In the genomic region with DNA sequence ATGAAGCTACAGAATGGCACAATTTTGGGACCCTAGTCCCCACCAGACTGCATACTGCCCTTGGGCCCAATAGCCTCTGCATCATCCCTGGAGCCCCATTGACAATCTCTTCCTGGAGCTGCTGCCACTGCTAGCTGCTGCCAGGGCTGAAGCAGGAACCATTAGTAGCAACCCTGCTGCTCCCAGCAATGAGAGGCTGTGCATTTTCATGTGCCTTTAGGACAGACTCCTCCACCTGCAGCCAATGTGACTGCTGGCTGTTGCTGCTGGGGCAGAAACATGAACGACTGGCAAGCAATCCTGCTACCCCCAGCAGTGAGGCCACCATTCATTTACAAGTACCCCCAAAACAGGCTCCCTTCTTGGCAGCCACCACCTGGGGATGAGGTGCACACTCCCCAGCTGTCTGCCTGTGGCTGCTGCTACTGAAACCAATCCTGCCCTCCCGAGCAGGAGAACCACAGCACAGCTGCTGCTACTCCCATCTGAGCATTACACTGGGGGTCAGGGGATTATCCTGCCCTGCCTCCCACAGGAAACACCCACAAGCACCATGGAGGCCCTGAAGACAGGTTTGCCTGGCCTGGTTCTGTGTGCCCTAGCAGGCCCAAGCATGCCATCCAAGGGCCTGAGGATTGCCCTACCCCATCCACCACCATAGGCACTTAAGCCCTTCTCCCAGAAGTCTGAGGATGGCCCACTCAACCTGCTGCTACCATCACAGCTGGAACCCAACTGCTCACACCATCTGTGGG, we compare ENCODE assay signal across 16 cellular contexts.
DNase-seq lines count a peak whose midpoint lies in the region; ATAC-seq and TF ChIP-seq lines count a peak whose summit lies in the region.
"Had no signal": no experiment of that assay in that cellular context is flagged by ENCODE, and none has a peak within 500 bp of the region (broad histone marks: within the 10 kb centered on the region; RNA-seq: fewer than 3 reads in every experiment).

No MANE protein-coding gene starts in this region.

- TF ChIP-seq CTCF in OCI-LY1 (IDR thresholded peaks at IDR 0.05; ENCODE audit: low read length) (no peak), tibial artery (IDR thresholded peaks at IDR 0.05) (no peak)

- DNase-seq in NCI-H748 (lab: John Stamatoyannopoulos, UW; ENCODE audit: unreplicated experiment) (peak; percentile 26), NCI-H748 treated with DMSO at 0.1 percent for 48 hours (lab: John Stamatoyannopoulos, UW) (no peak), left kidney (ENCODE audit: low read depth, low spot score) (peak; percentile 4), tibial artery (no peak)
- DNase-seq in activated T-helper 1 cell treated with anti-CD3 and anti-CD28 coated beads, Interleukin-12 subunit alpha, Interleukin-12 subunit beta, Interleukin-2, Interleukin-4 antibody, amounts not matched to agents 30 ng/mL and 10 ng/mL and 1 ng/mL, durations not matched to agents 14 hours and 24 hours and 36 hours (ENCODE audit: low spot score) = no peak
- DNase-seq: EL; GOT3; Kasumi-1; NCI-H1105; NCI-H187; NK-92 treated with Interleukin-12 subunit alpha and Interleukin-12 subunit beta, amount 100 ng/mL, for 24 hours had no signal

- no peaks in the 10 kb centered on the region for H3K36me3 Mint-ChIP-seq in activated T-helper 1 cell treated with anti-CD3 and anti-CD28 coated beads, Interleukin-12 subunit alpha, Interleukin-12 subunit beta, Interleukin-2, Interleukin-4 antibody, amounts not matched to agents 30 ng/mL and 10 ng/mL and 1 ng/mL, durations not matched to agents 14 hours and 24 hours and 36 hours (ENCODE audit: low read depth)

- H3K9me3 ChIP-seq in OCI-LY1 (ENCODE audit: low read length) (peaks cover 17% of the 10 kb centered on the region), tibial artery (peaks cover 0 to 25% (median 8%) of the 10 kb centered on the region in 3 donors)
- H3K9me3 ChIP-seq: SJSA1 had no signal

- intact Hi-C loops in activated T-helper 1 cell treated with anti-CD3 and anti-CD28 coated beads, Interleukin-12 subunit alpha, Interleukin-12 subunit beta, Interleukin-2, Interleukin-4 antibody, amounts not matched to agents 30 ng/mL and 10 ng/mL and 1 ng/mL, durations not matched to agents 14 hours and 24 hours and 36 hours (cut with micrococcal nuclease) = no loop called here
- intact Hi-C loops in tibial artery (cut with DNase I; ENCODE audit: low total_unique reads) = no loop called here

- no peaks in the 10 kb centered on the region for H3K27me3 ChIP-seq in OCI-LY1 (ENCODE audit: insufficient read depth, low read length)
- H3K27me3 ChIP-seq in tibial artery = no peaks in the 10 kb centered on the region
- H3K27me3 ChIP-seq: BLaER1 treated with 17β-estradiol and CSF1 and Interleukin-3, amounts not matched to agents 10 nM and 100 nM; SJSA1 had no signal

- H3K9me3 Mint-ChIP-seq in activated T-helper 1 cell treated with anti-CD3 and anti-CD28 coated beads, Interleukin-12 subunit alpha, Interleukin-12 subunit beta, Interleukin-2, Interleukin-4 antibody, amounts not matched to agents 30 ng/mL and 10 ng/mL and 1 ng/mL, durations not matched to agents 14 hours and 24 hours and 36 hours = peaks cover 12% of the 10 kb centered on the region

- no peak overlapping the region for H3K4me3 Mint-ChIP-seq in activated T-helper 1 cell treated with anti-CD3 and anti-CD28 coated beads, Interleukin-12 subunit alpha, Interleukin-12 subunit beta, Interleukin-2, Interleukin-4 antibody, amounts not matched to agents 30 ng/mL and 10 ng/mL and 1 ng/mL, durations not matched to agents 14 hours and 24 hours and 36 hours

- no peaks in the 10 kb centered on the region for H3K79me2 ChIP-seq in OCI-LY1 (ENCODE audit: insufficient read depth, low read length)

- ATAC-seq in GM21390 (IDR thresholded peaks at IDR 0.05; ENCODE audit: unreplicated experiment) = no peak
- ATAC-seq: A549 had no signal

- H3K4me2 ChIP-seq in OCI-LY1 (ENCODE audit: low read length) = no peak overlapping the region
- H3K4me2 ChIP-seq: A549; BLaER1 treated with 17β-estradiol and CSF1 and Interleukin-3, amounts not matched to agents 10 nM and 100 nM had no signal

- no peaks in the 10 kb centered on the region for H3K4me1 Mint-ChIP-seq in activated T-helper 1 cell treated with anti-CD3 and anti-CD28 coated beads, Interleukin-12 subunit alpha, Interleukin-12 subunit beta, Interleukin-2, Interleukin-4 antibody, amounts not matched to agents 30 ng/mL and 10 ng/mL and 1 ng/mL, durations not matched to agents 14 hours and 24 hours and 36 hours (ENCODE audit: low read depth)

- no peaks in the 10 kb centered on the region for H4K20me1 ChIP-seq in OCI-LY1 (ENCODE audit: insufficient read depth, low read length)
- H4K20me1 ChIP-seq: BLaER1 treated with 17β-estradiol and CSF1 and Interleukin-3, amounts not matched to agents 10 nM and 100 nM had no signal

- no peaks in the 10 kb centered on the region for H3K9me2 ChIP-seq in OCI-LY1 (ENCODE audit: low read depth, low read length)

- H3F3A ChIP-seq in OCI-LY1 (ENCODE audit: insufficient read depth, low read length) = no peaks in the 10 kb centered on the region

- H3K4me3 ChIP-seq in OCI-LY1 (ENCODE audit: low read depth, low read length, poor library complexity, severe bottlenecking) = no peak overlapping the region
- H3K4me3 ChIP-seq in tibial artery = no peak overlapping the region
- H3K4me3 ChIP-seq: A549; BLaER1 treated with 17β-estradiol and CSF1 and Interleukin-3, amounts not matched to agents 10 nM and 100 nM; SJSA1 had no signal

- no peaks in the 10 kb centered on the region; the same call in 1 of the 2 replicates for H3K36me3 ChIP-seq in OCI-LY1 (ENCODE audit: insufficient read depth, low read length)
- no peaks in the 10 kb centered on the region for H3K36me3 ChIP-seq in tibial artery
- H3K36me3 ChIP-seq: BLaER1 treated with 17β-estradiol and CSF1 and Interleukin-3, amounts not matched to agents 10 nM and 100 nM; SJSA1 had no signal

- no peak overlapping the region for H3K27ac ChIP-seq in OCI-LY1 (ENCODE audit: low read depth, low read length, poor library complexity, severe bottlenecking)
- H3K27ac ChIP-seq in tibial artery = no peak overlapping the region
- H3K27ac ChIP-seq: A549; BLaER1 treated with 17β-estradiol and CSF1 and Interleukin-3, amounts not matched to agents 10 nM and 100 nM; SJSA1 had no signal

- no peak overlapping the region for H3K27ac Mint-ChIP-seq in activated T-helper 1 cell treated with anti-CD3 and anti-CD28 coated beads, Interleukin-12 subunit alpha, Interleukin-12 subunit beta, Interleukin-2, Interleukin-4 antibody, amounts not matched to agents 30 ng/mL and 10 ng/mL and 1 ng/mL, durations not matched to agents 14 hours and 24 hours and 36 hours

- H3K9ac ChIP-seq in OCI-LY1 (ENCODE audit: low read length) = no peak overlapping the region
- H3K9ac ChIP-seq: BLaER1 treated with 17β-estradiol and CSF1 and Interleukin-3, amounts not matched to agents 10 nM and 100 nM had no signal

- H3K4me1 ChIP-seq in OCI-LY1 (ENCODE audit: insufficient read depth, low read length, severe bottlenecking) (peaks cover 13% of the 10 kb centered on the region), tibial artery (peaks cover 0 to 18% (median 10%) of the 10 kb centered on the region in 4 donors)
- H3K4me1 ChIP-seq: A549; BLaER1 treated with 17β-estradiol and CSF1 and Interleukin-3, amounts not matched to agents 10 nM and 100 nM; SJSA1 had no signal

- H3K27me3 Mint-ChIP-seq in activated T-helper 1 cell treated with anti-CD3 and anti-CD28 coated beads, Interleukin-12 subunit alpha, Interleukin-12 subunit beta, Interleukin-2, Interleukin-4 antibody, amounts not matched to agents 30 ng/mL and 10 ng/mL and 1 ng/mL, durations not matched to agents 14 hours and 24 hours and 36 hours (ENCODE audit: insufficient read depth) = peaks cover 2% of the 10 kb centered on the region

- H2AFZ ChIP-seq in OCI-LY1 (ENCODE audit: low read length) = peak overlapping the region; percentile 37; the same call in 1 of the 2 replicates

Comparison
In these comparisons a context has a peak if more than half of its experiments do, and no peak if none do; other contexts are left out.
1. DNase-seq: peak in NCI-H748 (single experiment) and left kidney (single experiment); none in NCI-H748 treated with DMSO at 0.1 percent for 48 hours (single experiment), activated T-helper 1 cell treated with anti-CD3 and anti-CD28 coated beads, Interleukin-12 subunit alpha, Interleukin-12 subunit beta, Interleukin-2, Interleukin-4 antibody, amounts not matched to agents 30 ng/mL and 10 ng/mL and 1 ng/mL, durations not matched to agents 14 hours and 24 hours and 36 hours (single experiment) and tibial artery (0 of 2).